ENCODE assay signal across 8 cellular contexts in the genomic region with DNA sequence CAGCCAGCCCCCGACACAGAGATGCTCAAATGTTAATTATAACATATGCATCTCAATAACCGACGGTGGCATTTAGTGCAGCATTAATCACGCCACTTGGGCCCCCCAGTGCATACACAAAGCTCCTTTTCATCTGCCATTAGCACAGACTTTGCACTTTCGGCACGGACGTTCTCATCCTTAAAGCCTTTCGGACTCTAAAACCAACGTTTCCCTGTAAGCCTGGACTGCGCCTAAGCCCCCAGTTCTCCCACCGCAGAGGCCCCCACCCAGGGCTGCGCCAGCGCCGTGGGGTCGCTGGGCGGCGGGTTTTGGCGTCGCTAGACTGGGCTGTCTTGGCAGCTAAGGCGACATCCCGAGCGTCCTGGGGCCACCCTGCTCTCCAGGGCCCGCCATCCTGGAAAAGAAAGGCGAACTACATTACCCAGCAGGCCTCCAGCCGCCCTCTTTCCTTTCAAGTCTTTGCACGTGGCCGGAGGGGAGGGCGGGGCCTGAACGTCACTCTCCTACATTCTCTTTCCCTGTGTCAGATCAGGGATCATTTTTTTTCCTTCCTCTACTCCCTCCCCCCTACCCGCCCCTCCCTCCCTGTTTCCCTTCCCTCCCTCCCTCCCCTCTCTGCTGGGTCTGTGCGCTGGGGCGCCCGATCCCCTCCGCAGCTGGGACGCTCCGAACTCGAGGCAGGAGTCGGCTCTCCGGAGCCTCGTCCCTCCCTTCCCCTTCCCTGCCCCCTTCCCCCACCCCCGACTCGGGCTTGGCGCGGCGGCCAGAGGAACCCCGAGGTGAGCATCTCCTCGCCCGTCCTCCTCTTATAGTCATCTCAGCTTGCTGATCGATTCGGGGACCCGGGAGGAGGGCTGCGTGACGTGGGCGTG. TPM values are rescaled to one million over a fixed set of nuclear protein-coding genes. Genes with fewer than 3 reads are reported as not detected.
DNase-seq lines count a peak whose midpoint lies in the region; ATAC-seq, FAIRE-seq and TF ChIP-seq lines count a peak whose summit lies in the region.

Gene CTIF, plus strand, starts transcription at position 501 of the 875 bp plus-strand sequence. CDS start 80,535 bp downstream, outside the sequence.

- TF ChIP-seq CTCF in pancreas (IDR thresholded peaks at IDR 0.05), result no peak
- TF ChIP-seq CTCF in upper lobe of left lung (IDR thresholded peaks at IDR 0.05), result peak in 1 of 6 experiments; percentile 8

- TF ChIP-seq POLR2A in GM10847 (IDR thresholded peaks at IDR 0.05; ENCODE audit: extremely low read depth, insufficient read length) (peak; percentile 22), upper lobe of left lung (IDR thresholded peaks at IDR 0.05) (peak in 1 of 4 donors; percentile 51)

- intact Hi-C loops in cardiac septum (cut with DNase I), result no loop called here
- intact Hi-C loops in pancreas (cut with DNase I), result no loop called here

- H3K36me3 ChIP-seq in pancreas (no peaks in the 10 kb centered on the region), upper lobe of left lung (no peaks in the 10 kb centered on the region)

- H3K4me1 ChIP-seq in pancreas (peaks cover 7 to 23% (median 13%) of the 10 kb centered on the region in 3 donors), upper lobe of left lung (peaks cover 4 to 31% (median 8%) of the 10 kb centered on the region in 4 donors)

- peak within 1 kb of the TSS; percentile 60 to 76 (median 70) for H3K4me3 ChIP-seq in pancreas
- H3K4me3 ChIP-seq in upper lobe of left lung, result peak within 1 kb of the TSS; percentile 73 to 83 (median 82)

- H3K27me3 ChIP-seq in pancreas (no peaks in the 10 kb centered on the region), upper lobe of left lung (no peaks in the 10 kb centered on the region)

- DNase-seq in NCI-H1105 (lab: John Stamatoyannopoulos, UW) (peak; percentile 97), SKM-1 treated with dmso at 0.1 percent for 144 hours (lab: John Stamatoyannopoulos, UW; ENCODE audit: unreplicated experiment) (peak; percentile 94), amniotic epithelial cell (ENCODE audit: low read depth) (peak; percentile 97), cardiac septum (ENCODE audit: low spot score) (peak; percentile 96), pancreas (peak; percentile 89 to 97 (median 94)), upper lobe of left lung (peak; percentile 93 to 97)

- no peak for TF ChIP-seq EP300 in upper lobe of left lung (IDR thresholded peaks at IDR 0.05)

- H3K27ac ChIP-seq in pancreas, result peak within 1 kb of the TSS in 3 of 4 donors; percentile 32 to 87 (median 83)
- peak within 1 kb of the TSS; percentile 85 to 91 (median 88) for H3K27ac ChIP-seq in upper lobe of left lung

- H3K9me3 ChIP-seq in pancreas (no peaks in the 10 kb centered on the region), upper lobe of left lung (no peaks in the 10 kb centered on the region)

- 4% methylated on average over 52 to 54 of the region's 54 CpGs for WGBS in pancreas, 2 donors
- 6 to 9% methylated on average over 27 to 39 of the region's 54 CpGs for WGBS in upper lobe of left lung, 2 donors

- ATAC-seq in HG02623 (IDR thresholded peaks at IDR 0.05; ENCODE audit: unreplicated experiment) (peak; percentile 80), pancreas (peak; percentile 81 to 89 (median 85)), upper lobe of left lung (ENCODE audit: low FRiP score in 2 of 2) (peak; percentile 91 to 95)

- FAIRE-seq in pancreas (lab: Jason Lieb, UNC), result no peak

RNA-seq across cellular contexts. Expression of gene CTIF, which starts in this region (rescaled TPM):
- 84.3 TPM for total RNA-seq in cardiac septum
- 10 to 100 TPM; 15.1 to 27.4 (median 16.2) TPM for total RNA-seq in pancreas
- polyA plus RNA-seq in pancreas, result 10 to 100 TPM; 24.7 to 26.1 TPM
- total RNA-seq in upper lobe of left lung, result 10 to 100 TPM; 32.1 to 62.4 (median 47.8) TPM

Comparison
In these comparisons a context has a peak if more than half of its experiments do, and no peak if none do; other contexts are left out.
1. Peak in every context shown above with its lines: DNase-seq, ATAC-seq, H3K4me3 ChIP-seq and H3K27ac ChIP-seq.